In the genomic region with DNA sequence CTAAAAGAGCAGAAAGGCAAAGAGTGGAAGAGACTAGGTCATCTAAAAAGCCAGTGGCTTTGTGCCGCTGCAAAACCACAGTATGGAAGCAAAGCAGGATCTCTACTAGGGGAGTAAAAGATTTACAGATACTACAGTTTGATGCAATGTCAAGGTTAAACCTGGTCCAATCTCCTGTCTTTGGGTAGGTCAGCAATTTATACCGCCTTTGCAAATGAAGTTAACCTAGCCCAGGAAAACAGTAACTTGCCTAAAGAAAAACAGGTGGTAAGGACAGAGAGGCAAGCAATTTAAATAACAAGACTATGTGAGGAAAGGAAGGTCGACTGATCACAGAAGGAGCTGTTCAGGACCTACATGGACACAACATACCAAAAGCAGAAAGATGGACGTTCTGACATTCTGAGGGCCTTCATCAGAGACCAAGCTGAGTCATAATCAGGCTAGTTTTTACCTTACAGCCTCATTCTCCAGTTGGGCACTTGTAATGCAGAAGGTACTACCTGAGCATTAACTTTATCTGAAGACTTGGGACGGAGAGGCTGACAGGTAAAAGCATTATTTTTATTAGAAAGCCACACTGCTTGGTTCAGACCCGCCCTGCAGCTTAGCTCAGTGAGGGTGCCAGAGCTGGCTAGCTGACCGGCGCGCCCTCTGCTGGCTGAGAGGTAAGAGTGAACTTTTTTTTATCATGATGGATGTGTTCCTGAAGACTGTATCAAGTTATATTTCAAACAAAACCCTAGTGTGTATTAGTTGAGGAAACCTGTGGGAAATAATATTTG, we compare ENCODE assay signal across 9 cellular contexts. TPM values are rescaled to one million over a fixed set of nuclear protein-coding genes. Genes with fewer than 3 reads are reported as not detected.
DNase-seq lines count a peak whose midpoint lies in the region; ATAC-seq, FAIRE-seq and TF ChIP-seq lines count a peak whose summit lies in the region.
"Had no signal": no experiment of that assay in that cellular context is flagged by ENCODE, and none has a peak within 500 bp of the region (broad histone marks: within the 10 kb centered on the region; RNA-seq: fewer than 3 reads in every experiment).

No MANE protein-coding gene starts in this region.

- H3K36me3 ChIP-seq in BJ (ENCODE audit: control insufficient read depth, insufficient read depth, low read length), result no peaks in the 10 kb centered on the region

- CTCF ChIA-PET in BJ (lab: Yijun Ruan, JAX), result interaction anchor here (0.6 to 4.7 kb wide), 26 partner anchors 10 to 399 kb away, joined by 3 to 201 read pairs (median 4); a partner anchor contains a TSS
- CTCF ChIA-PET in activated CD8-positive, alpha-beta T cell treated with anti-CD3 and anti-CD28 coated beads, Interleukin-2, amount 10 ng/mL, durations not matched to agents 7 days and 5 days (lab: Charles Lee), result interaction anchor here (0.7 to 6.8 kb wide), 29 partner anchors 9 to 279 kb away, joined by 3 to 282 read pairs (median 8); a partner anchor contains a TSS

- peak; percentile 91 for TF ChIP-seq CTCF in BJ (IDR thresholded peaks at IDR 0.05; ENCODE audit: insufficient read depth, low read depth, low read length)

- peaks cover 5% of the 10 kb centered on the region for H3K9me3 Mint-ChIP-seq in activated CD8-positive, alpha-beta T cell treated with anti-CD3 and anti-CD28 coated beads, Interleukin-2, amount 10 ng/mL, durations not matched to agents 7 days and 5 days (ENCODE audit: insufficient read depth)

- peak; percentile 93 for FAIRE-seq in GM19239 (lab: Jason Lieb, UNC)

- no peaks in the 10 kb centered on the region for H3K27me3 Mint-ChIP-seq in activated CD8-positive, alpha-beta T cell treated with anti-CD3 and anti-CD28 coated beads, Interleukin-2, amount 10 ng/mL, durations not matched to agents 7 days and 5 days (ENCODE audit: low read depth)

- ATAC-seq in HG03460 (IDR thresholded peaks at IDR 0.05; ENCODE audit: unreplicated experiment), result peak; percentile 76
- ATAC-seq in activated CD8-positive, alpha-beta T cell treated with anti-CD3 and anti-CD28 coated beads, Interleukin-2, amount 10 ng/mL, durations not matched to agents 7 days and 5 days, result peak; percentile 82

- POLR2A ChIA-PET in BJ (lab: Charles Lee), result interaction anchor here (0.9 kb wide), 1 partner anchor 280 kb away, joined by 3 read pairs; no protein-coding TSS in a partner anchor
- POLR2A ChIA-PET in activated CD8-positive, alpha-beta T cell treated with anti-CD3 and anti-CD28 coated beads, Interleukin-2, amount 10 ng/mL, durations not matched to agents 7 days and 5 days (lab: Charles Lee), result interaction anchor here (0.6 to 7.2 kb wide), 10 partner anchors 10 to 476 kb away, joined by 3 to 157 read pairs (median 6); a partner anchor contains a TSS

- DNase-seq in BJ (ENCODE audit: low read depth), result no peak
- peak; percentile 36 for DNase-seq in GM19239 (ENCODE audit: insufficient read length, low spot score)
- peak; percentile 64 for DNase-seq in NCI-H774 (lab: John Stamatoyannopoulos, UW)
- DNase-seq in activated CD8-positive, alpha-beta T cell treated with anti-CD3 and anti-CD28 coated beads, Interleukin-2, amount 10 ng/mL, durations not matched to agents 7 days and 5 days, result peak; percentile 92
- DNase-seq in effector CD8-positive, alpha-beta T cell (lab: John Stamatoyannopoulos, UW), result peak; percentile 51
- peak; percentile 77 to 84 for DNase-seq in lung microvascular endothelial cell (ENCODE audit: low read depth in 2 of 2)
- peak; percentile 62 for DNase-seq in stimulated activated CD8-positive, alpha-beta memory T cell treated with anti-CD3 and anti-CD28 coated beads, Interleukin-12 subunit alpha, Interleukin-12 subunit beta, amount 100 ng/mL, for 4 hours (ENCODE audit: low read depth)

- no peaks in the 10 kb centered on the region for H3K27me3 ChIP-seq in BJ (ENCODE audit: control insufficient read depth, insufficient read depth, low read length)

- peak overlapping the region; percentile 97 for H3K27ac Mint-ChIP-seq in activated CD8-positive, alpha-beta T cell treated with anti-CD3 and anti-CD28 coated beads, Interleukin-2, amount 10 ng/mL, durations not matched to agents 7 days and 5 days

- H3K4me1 Mint-ChIP-seq in activated CD8-positive, alpha-beta T cell treated with anti-CD3 and anti-CD28 coated beads, Interleukin-2, amount 10 ng/mL, durations not matched to agents 7 days and 5 days (ENCODE audit: low read depth), result peaks cover 57% of the 10 kb centered on the region

- H3K36me3 Mint-ChIP-seq in activated CD8-positive, alpha-beta T cell treated with anti-CD3 and anti-CD28 coated beads, Interleukin-2, amount 10 ng/mL, durations not matched to agents 7 days and 5 days (ENCODE audit: low read depth), result peaks cover 11% of the 10 kb centered on the region

- no peak overlapping the region for H3K4me3 ChIP-seq in BJ (ENCODE audit: low read depth, low read length)
- H3K4me3 ChIP-seq: SK-N-MC had no signal

- peak overlapping the region; percentile 61 for H3K4me3 Mint-ChIP-seq in activated CD8-positive, alpha-beta T cell treated with anti-CD3 and anti-CD28 coated beads, Interleukin-2, amount 10 ng/mL, durations not matched to agents 7 days and 5 days

RNA-seq across cellular contexts. Expression of a gene that starts 15.9 kb away (rescaled TPM):
- not detected in 2 replicates for polyA plus RNA-seq in BJ (2011; rRNA removed)
- polyA minus RNA-seq in BJ (2011; rRNA and poly(A)+ RNA removed), result 0.19 and 0.36 TPM in 2 replicates
- total RNA-seq in activated CD8-positive, alpha-beta T cell treated with anti-CD3 and anti-CD28 coated beads, Interleukin-2, amount 10 ng/mL, durations not matched to agents 7 days and 5 days, result 1 to 10 TPM; 1.1 TPM
- total RNA-seq in lung microvascular endothelial cell, result 0.44 and 0.79 TPM in 2 replicates
